ENCODE assay signal across 1 cellular context in the genomic region with DNA sequence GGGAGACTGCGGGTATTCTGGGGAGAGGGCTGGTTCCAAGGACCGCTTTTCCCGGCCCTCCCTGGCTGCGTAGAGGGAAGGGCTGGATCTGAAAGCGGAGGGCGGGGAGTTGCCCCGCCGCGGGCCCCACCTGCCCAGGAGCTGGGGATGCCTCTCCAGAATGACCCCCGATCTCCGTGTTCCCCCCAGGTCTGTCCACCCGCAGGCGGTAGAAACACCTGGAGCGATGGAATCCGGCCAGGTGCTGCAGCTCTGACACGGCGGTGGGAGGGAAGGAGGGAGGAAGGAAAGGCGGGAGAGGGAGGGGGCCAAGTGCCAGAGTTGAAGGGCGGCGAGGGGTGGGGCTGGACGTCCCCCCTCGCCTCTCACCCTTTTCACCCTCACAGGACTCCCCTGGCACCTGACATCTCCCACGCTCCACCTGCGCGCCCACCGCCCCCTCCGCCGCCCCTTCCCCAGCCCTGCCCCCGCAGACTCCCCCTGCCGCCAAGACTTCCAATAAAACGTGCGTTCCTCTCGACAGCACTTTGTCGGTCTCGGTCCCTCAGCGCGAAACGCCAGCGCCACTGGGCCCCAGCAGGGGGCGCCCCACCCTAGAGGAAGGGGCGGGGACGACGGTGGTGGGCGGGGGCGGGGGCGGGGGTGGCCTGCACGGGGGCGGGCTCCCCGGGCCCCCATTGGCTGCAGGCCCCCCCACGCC.
TF ChIP-seq lines count a peak whose summit lies in the region.

No MANE protein-coding gene starts in this region.

TF ChIP-seq in GM23338, 12 proteins besides CTCF, POLR2A, EP300 and RAD21 (continued from another document):
- TF ChIP-seq, protein P1, sequence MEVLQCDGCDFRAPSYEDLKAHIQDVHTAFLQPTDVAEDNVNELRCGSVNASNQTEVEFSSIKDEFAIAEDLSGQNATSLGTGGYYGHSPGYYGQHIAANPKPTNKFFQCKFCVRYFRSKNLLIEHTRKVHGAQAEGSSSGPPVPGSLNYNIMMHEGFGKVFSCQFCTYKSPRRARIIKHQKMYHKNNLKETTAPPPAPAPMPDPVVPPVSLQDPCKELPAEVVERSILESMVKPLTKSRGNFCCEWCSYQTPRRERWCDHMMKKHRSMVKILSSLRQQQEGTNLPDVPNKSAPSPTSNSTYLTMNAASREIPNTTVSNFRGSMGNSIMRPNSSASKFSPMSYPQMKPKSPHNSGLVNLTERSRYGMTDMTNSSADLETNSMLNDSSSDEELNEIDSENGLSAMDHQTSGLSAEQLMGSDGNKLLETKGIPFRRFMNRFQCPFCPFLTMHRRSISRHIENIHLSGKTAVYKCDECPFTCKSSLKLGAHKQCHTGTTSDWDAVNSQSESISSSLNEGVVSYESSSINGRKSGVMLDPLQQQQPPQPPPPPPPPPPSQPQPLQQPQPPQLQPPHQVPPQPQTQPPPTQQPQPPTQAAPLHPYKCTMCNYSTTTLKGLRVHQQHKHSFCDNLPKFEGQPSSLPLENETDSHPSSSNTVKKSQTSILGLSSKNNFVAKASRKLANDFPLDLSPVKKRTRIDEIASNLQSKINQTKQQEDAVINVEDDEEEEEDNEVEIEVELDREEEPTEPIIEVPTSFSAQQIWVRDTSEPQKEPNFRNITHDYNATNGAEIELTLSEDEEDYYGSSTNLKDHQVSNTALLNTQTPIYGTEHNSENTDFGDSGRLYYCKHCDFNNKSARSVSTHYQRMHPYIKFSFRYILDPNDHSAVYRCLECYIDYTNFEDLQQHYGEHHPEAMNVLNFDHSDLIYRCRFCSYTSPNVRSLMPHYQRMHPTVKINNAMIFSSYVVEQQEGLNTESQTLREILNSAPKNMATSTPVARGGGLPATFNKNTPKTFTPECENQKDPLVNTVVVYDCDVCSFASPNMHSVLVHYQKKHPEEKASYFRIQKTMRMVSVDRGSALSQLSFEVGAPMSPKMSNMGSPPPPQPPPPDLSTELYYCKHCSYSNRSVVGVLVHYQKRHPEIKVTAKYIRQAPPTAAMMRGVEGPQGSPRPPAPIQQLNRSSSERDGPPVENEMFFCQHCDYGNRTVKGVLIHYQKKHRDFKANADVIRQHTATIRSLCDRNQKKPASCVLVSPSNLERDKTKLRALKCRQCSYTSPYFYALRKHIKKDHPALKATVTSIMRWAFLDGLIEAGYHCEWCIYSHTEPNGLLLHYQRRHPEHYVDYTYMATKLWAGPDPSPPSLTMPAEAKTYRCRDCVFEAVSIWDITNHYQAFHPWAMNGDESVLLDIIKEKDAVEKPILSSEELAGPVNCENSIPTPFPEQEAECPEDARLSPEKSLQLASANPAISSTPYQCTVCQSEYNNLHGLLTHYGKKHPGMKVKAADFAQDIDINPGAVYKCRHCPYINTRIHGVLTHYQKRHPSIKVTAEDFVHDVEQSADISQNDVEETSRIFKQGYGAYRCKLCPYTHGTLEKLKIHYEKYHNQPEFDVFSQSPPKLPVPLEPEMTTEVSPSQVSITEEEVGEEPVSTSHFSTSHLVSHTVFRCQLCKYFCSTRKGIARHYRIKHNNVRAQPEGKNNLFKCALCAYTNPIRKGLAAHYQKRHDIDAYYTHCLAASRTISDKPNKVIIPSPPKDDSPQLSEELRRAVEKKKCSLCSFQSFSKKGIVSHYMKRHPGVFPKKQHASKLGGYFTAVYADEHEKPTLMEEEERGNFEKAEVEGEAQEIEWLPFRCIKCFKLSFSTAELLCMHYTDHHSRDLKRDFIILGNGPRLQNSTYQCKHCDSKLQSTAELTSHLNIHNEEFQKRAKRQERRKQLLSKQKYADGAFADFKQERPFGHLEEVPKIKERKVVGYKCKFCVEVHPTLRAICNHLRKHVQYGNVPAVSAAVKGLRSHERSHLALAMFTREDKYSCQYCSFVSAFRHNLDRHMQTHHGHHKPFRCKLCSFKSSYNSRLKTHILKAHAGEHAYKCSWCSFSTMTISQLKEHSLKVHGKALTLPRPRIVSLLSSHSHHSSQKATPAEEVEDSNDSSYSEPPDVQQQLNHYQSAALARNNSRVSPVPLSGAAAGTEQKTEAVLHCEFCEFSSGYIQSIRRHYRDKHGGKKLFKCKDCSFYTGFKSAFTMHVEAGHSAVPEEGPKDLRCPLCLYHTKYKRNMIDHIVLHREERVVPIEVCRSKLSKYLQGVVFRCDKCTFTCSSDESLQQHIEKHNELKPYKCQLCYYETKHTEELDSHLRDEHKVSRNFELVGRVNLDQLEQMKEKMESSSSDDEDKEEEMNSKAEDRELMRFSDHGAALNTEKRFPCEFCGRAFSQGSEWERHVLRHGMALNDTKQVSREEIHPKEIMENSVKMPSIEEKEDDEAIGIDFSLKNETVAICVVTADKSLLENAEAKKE (CRISPR knock-in tag; IDR thresholded peaks at IDR 0.05), result no peak
- TF ChIP-seq ZNF331 (CRISPR knock-in tag; IDR thresholded peaks at IDR 0.05; ENCODE audit: low read depth) (no peak), EZH2 (IDR thresholded peaks at IDR 0.05; ENCODE audit: low read depth, unreplicated experiment) (no peak), JUNB (IDR thresholded peaks at IDR 0.05; ENCODE audit: unreplicated experiment) (no peak), CREB1 (CRISPR knock-in tag; IDR thresholded peaks at IDR 0.05; ENCODE audit: low read depth) (no peak), NANOG (IDR thresholded peaks at IDR 0.05; ENCODE audit: borderline replicate concordance) (no peak), REST (IDR thresholded peaks at IDR 0.05; ENCODE audit: unreplicated experiment) (no peak)
